Comparison of ENCODE assay signal across 1 cellular context in genomic region chr15:80579611-80580010, GRCh38.
TF ChIP-seq lines count a peak whose summit lies in the region.

No MANE protein-coding gene starts in this region.

TF ChIP-seq in HepG2, 621 proteins besides CTCF, POLR2A, EP300 and RAD21 (continued from another document):
- no peak for TF ChIP-seq PATZ1 (CRISPR knock-in tag; IDR thresholded peaks at IDR 0.05)
